In the genomic region with DNA sequence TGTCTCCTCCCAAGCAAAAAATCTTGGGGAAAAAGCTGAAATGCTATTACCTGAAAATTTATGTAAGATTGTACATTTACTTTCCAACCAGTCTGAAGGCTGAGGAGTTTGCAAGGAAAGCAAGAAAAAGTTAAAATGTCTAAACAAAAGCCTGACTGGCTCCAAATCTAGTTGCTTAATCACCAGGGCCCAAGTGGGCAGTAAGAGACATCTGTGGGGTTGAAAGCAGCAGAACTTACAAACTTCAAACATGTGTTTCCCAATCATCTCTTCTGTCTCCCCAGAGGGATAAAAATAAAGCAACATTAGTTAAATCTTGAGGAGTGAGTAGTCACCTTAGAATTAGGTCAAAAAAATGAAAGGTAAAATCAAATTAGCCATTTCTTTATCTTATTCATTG, we compare ENCODE assay signal across 18 cellular contexts.
A peak's percentile ranks its signal among the peaks of the same experiment; 100 is the strongest.
DNase-seq lines count a peak whose midpoint lies in the region; ATAC-seq, FAIRE-seq and TF ChIP-seq lines count a peak whose summit lies in the region.
"Had no signal": no experiment of that assay in that cellular context is flagged by ENCODE, and none has a peak within 500 bp of the region (broad histone marks: within the 10 kb centered on the region; RNA-seq: fewer than 3 reads in every experiment).

No MANE protein-coding gene starts in this region.

- no peaks in the 10 kb centered on the region for H3K9me3 ChIP-seq in breast epithelium
- no peaks in the 10 kb centered on the region for H3K9me3 ChIP-seq in adipocyte (ENCODE audit: control insufficient read depth, low read length)
- no peaks in the 10 kb centered on the region for H3K9me3 ChIP-seq in keratinocyte (ENCODE audit: control insufficient read depth, low read depth, low read length)
- H3K9me3 ChIP-seq: transverse colon had no signal

- H3K27me3 ChIP-seq in breast epithelium: no peaks in the 10 kb centered on the region
- no peaks in the 10 kb centered on the region for H3K27me3 ChIP-seq in adipocyte (replicated peaks; ENCODE audit: control insufficient read depth, insufficient read depth, low read length)
- H3K27me3 ChIP-seq in keratinocyte (ENCODE audit: control insufficient read depth, extremely low read depth, insufficient read depth, low read length): no peaks in the 10 kb centered on the region
- H3K27me3 ChIP-seq: transverse colon had no signal

- dilution Hi-C loops in keratinocyte (cut with MboI; ENCODE audit: extremely low pct_ligation_motif_present, low sequenced_read_pairs): loop anchor here (10.0 kb wide), 1 partner anchor 118 kb away; no protein-coding TSS in a partner anchor

- H3K27ac Mint-ChIP-seq in MCF 10A (ENCODE audit: low read depth, unreplicated experiment): no peak overlapping the region
- H3K27ac Mint-ChIP-seq: naive B cell had no signal

- no peak for FAIRE-seq in keratinocyte (lab: Jason Lieb, UNC)

- CTCF ChIA-PET in MCF 10A (lab: Yijun Ruan, JAX): interaction anchor here (5.2 kb wide), 1 partner anchor 123 kb away, joined by 110 read pairs; no protein-coding TSS in a partner anchor

- ATAC-seq in GM19463 (IDR thresholded peaks at IDR 0.05; ENCODE audit: unreplicated experiment) (no peak), omental fat pad (ENCODE audit: low FRiP score) (no peak)

- POLR2A ChIA-PET in MCF 10A (lab: Yijun Ruan, JAX): interaction anchor here (1.8 kb wide), 1 partner anchor 31 kb away, joined by 8 read pairs; no protein-coding TSS in a partner anchor

- H3K9me1 ChIP-seq in keratinocyte (ENCODE audit: control insufficient read depth, extremely low read depth, insufficient read depth, low read length): no peaks in the 10 kb centered on the region

- no peak overlapping the region for H3K4me3 ChIP-seq in breast epithelium
- peak overlapping the region; percentile 54 for H3K4me3 ChIP-seq in adipocyte (ENCODE audit: low read length)
- H3K4me3 ChIP-seq in keratinocyte (ENCODE audit: control insufficient read depth in 2 of 3, extremely low read depth in 1 of 3, insufficient read depth in 2 of 3, low read depth in 1 of 3, low read length in 3 of 3): no peak overlapping the region
- H3K4me3 ChIP-seq: transverse colon had no signal

- DNase-seq in MCF 10A (ENCODE audit: unreplicated experiment): peak; percentile 61
- DNase-seq in breast epithelium (ENCODE audit: low spot score in 2 of 2): no peak
- peak; percentile 81 for DNase-seq in adipocyte (ENCODE audit: low read depth)
- no peak for DNase-seq in keratinocyte (ENCODE audit: low read depth, low spot score)
- DNase-seq in kidney glomerular epithelial cell (lab: John Stamatoyannopoulos, UW): no peak
- DNase-seq in AML-193 (lab: John Stamatoyannopoulos, UW): no peak
- no peak for DNase-seq in omental fat pad (ENCODE audit: low spot score)
- DNase-seq: 8988T; activated CD8-positive, alpha-beta memory T cell treated with anti-CD3 and anti-CD28 coated beads for 24 hours; activated gamma-delta T cell treated with Interleukin-2 at 50 U/mL for 16 hours; H7; naive B cell; NCI-H1417; NCI-H226; stimulated activated CD4-positive, alpha-beta T cell treated with anti-CD3 and anti-CD28 coated beads, Interleukin-2, amount 100 ng/mL, for 48 hours; transverse colon had no signal

- H3K36me3 Mint-ChIP-seq in MCF 10A (ENCODE audit: insufficient read depth, unreplicated experiment): peaks cover 10% of the 10 kb centered on the region
- H3K36me3 Mint-ChIP-seq: naive B cell had no signal

- no peak for TF ChIP-seq POLR2A in breast epithelium (IDR thresholded peaks at IDR 0.05)

- H3K4me3 Mint-ChIP-seq in MCF 10A (ENCODE audit: unreplicated experiment): no peak overlapping the region
- H3K4me3 Mint-ChIP-seq: naive B cell had no signal

- no peaks in the 10 kb centered on the region for H3K27me3 Mint-ChIP-seq in MCF 10A (ENCODE audit: insufficient read depth, unreplicated experiment)

- TF ChIP-seq CTCF in MCF 10A (IDR thresholded peaks at IDR 0.05; ENCODE audit: unreplicated experiment) (no peak), breast epithelium (IDR thresholded peaks at IDR 0.05) (no peak), keratinocyte (optimal IDR thresholded peaks at IDR 0.05 in 1 of 3, IDR thresholded peaks at IDR 0.05 in 1 of 3, conservative IDR thresholded peaks at IDR 0.05 in 1 of 3; ENCODE audit: extremely low read depth in 1 of 3, insufficient read depth in 2 of 3, low read length in 3 of 3) (no peak), omental fat pad (IDR thresholded peaks at IDR 0.05) (no peak)

- H4K20me1 ChIP-seq in keratinocyte (ENCODE audit: control insufficient read depth, extremely low read depth, insufficient read depth, low read length): no peaks in the 10 kb centered on the region

- no TSS peak for BruUV-seq in MCF 10A (replicated peaks; lab: Mats Ljungman, UMichigan)

- H3K79me2 ChIP-seq in keratinocyte (ENCODE audit: control insufficient read depth, insufficient read depth, low read length): peaks cover 37% of the 10 kb centered on the region

- no peak overlapping the region for H3K4me2 ChIP-seq in keratinocyte (ENCODE audit: control insufficient read depth, extremely low read depth, insufficient read depth, low read depth, low read length)

- H3K9ac ChIP-seq in adipocyte (ENCODE audit: low read length) (peak overlapping the region; percentile 53), keratinocyte (ENCODE audit: control insufficient read depth, extremely low read depth, insufficient read depth, low read length) (peak overlapping the region; percentile 3)

- intact Hi-C loops in MCF 10A (cut with micrococcal nuclease) (no loop called here), breast epithelium (cut with DNase I; ENCODE audit: low total_unique reads) (no loop called here)

- no peaks in the 10 kb centered on the region for H3K9me3 Mint-ChIP-seq in MCF 10A (ENCODE audit: unreplicated experiment)
- H3K9me3 Mint-ChIP-seq: naive B cell had no signal

- H3K27ac ChIP-seq in breast epithelium (peak overlapping the region in 1 of 2 donors; percentile 44), keratinocyte (ENCODE audit: control insufficient read depth, insufficient read depth, low read length) (peak overlapping the region; percentile 61)
- H3K27ac ChIP-seq: transverse colon, VCaP had no signal

- no peaks in the 10 kb centered on the region for H3K36me3 ChIP-seq in breast epithelium
- peaks cover 10% of the 10 kb centered on the region for H3K36me3 ChIP-seq in adipocyte (ENCODE audit: control insufficient read depth, insufficient read depth, low read length, severe bottlenecking)
- H3K36me3 ChIP-seq in keratinocyte (ENCODE audit: control insufficient read depth in 2 of 2, extremely low read depth in 1 of 2, insufficient read depth in 2 of 2, low read length in 2 of 2): peaks cover 6 to 11% of the 10 kb centered on the region in 2 experiments
- H3K36me3 ChIP-seq: transverse colon had no signal

- H2AFZ ChIP-seq in keratinocyte (ENCODE audit: control insufficient read depth, low read length): no peak overlapping the region

- peaks cover 20% of the 10 kb centered on the region for H3K4me1 Mint-ChIP-seq in MCF 10A (ENCODE audit: insufficient read depth, unreplicated experiment)

- H3K4me1 ChIP-seq in breast epithelium (peaks cover 0 to 14% of the 10 kb centered on the region in 2 donors), adipocyte (ENCODE audit: control insufficient read depth, insufficient read depth, low read length) (peaks cover 48% of the 10 kb centered on the region), keratinocyte (ENCODE audit: control insufficient read depth, extremely low read depth, insufficient read depth, low read length) (peaks cover 37% of the 10 kb centered on the region)

Comparison
In these comparisons a context has a peak if more than half of its experiments do, and no peak if none do; other contexts are left out.
1. DNase-seq: peak in MCF 10A (single experiment) and adipocyte (single experiment); none in breast epithelium (0 of 2), keratinocyte (single experiment), kidney glomerular epithelial cell (single experiment), AML-193 (0 of 2) and omental fat pad (single experiment).